ENCODE assay signal across 17 cellular contexts in the genomic region with DNA sequence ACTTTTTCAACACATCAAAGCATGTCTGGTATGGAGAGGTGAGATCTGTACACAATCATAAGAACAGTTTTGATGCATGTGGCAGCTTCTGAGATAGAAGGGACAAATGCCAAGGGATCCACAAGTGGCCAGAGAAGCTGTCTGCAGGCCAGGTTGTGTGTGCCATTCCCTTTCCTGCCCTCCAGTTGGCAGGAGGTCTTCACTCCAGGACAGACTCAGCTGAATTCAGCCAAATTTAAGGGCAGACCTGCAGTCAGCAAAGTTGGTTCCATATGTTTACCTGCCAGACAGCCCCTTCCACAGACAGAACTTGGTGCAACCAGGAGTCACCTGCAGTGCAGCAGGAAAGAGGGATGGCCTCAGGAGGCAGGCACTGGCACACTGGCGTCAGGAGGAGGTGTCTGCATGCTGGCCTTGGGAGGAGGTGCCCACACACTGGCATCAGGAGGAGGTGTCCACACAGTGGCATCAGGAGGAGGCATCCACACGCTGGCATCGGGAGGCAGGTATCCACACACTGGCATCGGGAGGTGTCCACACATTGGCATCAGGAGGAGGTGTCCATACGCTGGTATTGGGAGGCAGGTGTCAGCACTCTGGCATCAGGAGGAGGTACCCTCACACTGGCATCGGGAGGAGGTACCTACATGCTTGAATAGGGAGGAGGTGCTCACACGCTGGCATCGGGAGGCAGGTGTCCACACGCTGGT.
DNase-seq lines count a peak whose midpoint lies in the region; ATAC-seq, FAIRE-seq and TF ChIP-seq lines count a peak whose summit lies in the region.
"Had no signal": no experiment of that assay in that cellular context is flagged by ENCODE, and none has a peak within 500 bp of the region (broad histone marks: within the 10 kb centered on the region; RNA-seq: fewer than 3 reads in every experiment).

No MANE protein-coding gene starts in this region.

- H2BK12ac ChIP-seq in H1 (ENCODE audit: low read depth, low read length), result no peak overlapping the region

- H3K36me3 ChIP-seq in H1 (ENCODE audit: control insufficient read depth in 2 of 4, insufficient read depth in 4 of 4, low read length in 3 of 4) (no peaks in the 10 kb centered on the region), Karpas-422 (ENCODE audit: insufficient read depth, low read length) (no peaks in the 10 kb centered on the region)
- H3K36me3 ChIP-seq: lower lobe of right lung had no signal

- H4K5ac ChIP-seq in H1 (ENCODE audit: insufficient read length, low read depth, low read length), result no peak overlapping the region

- H3K79me2 ChIP-seq in H1 (ENCODE audit: control insufficient read depth in 1 of 2, insufficient read depth in 2 of 2, low read length in 2 of 2) (no peaks in the 10 kb centered on the region), Karpas-422 (ENCODE audit: low read length) (no peaks in the 10 kb centered on the region)

- TF ChIP-seq EP300 in H1 (IDR thresholded peaks at IDR 0.05; ENCODE audit: borderline replicate concordance in 1 of 2, low read depth in 2 of 2, low read length in 2 of 2), result no peak

- H4K91ac ChIP-seq in H1 (replicated peaks; ENCODE audit: insufficient read length, low read length), result no peak overlapping the region

- no peak for ATAC-seq in activated B cell treated with CpG ODN at 0.5 μM for 24 hours (ENCODE audit: low read depth)
- no peak for ATAC-seq in activated CD4-positive, CD25-positive, alpha-beta regulatory T cell treated with anti-CD3 and anti-CD28 coated beads, Interleukin-2, amount 50 U/mL, for 24 hours
- ATAC-seq: esophagus mucosa, lower lobe of right lung had no signal

- no peak overlapping the region for H3K14ac ChIP-seq in H1 (ENCODE audit: insufficient read length)

- no peak overlapping the region for H3K23ac ChIP-seq in H1 (ENCODE audit: insufficient read length)

- no peak for TF ChIP-seq RAD21 in H1 (IDR thresholded peaks at IDR 0.05 in 1 of 2, conservative IDR thresholded peaks at IDR 0.05 in 1 of 2; ENCODE audit: low read depth in 2 of 2, low read length in 2 of 2)

- intact Hi-C loops in activated B cell treated with CpG ODN at 0.5 μM for 24 hours (cut with micrococcal nuclease), result loop anchor here (1.0 to 2.0 kb wide), 7 partner anchors 17 to 207 kb away; no protein-coding TSS in a partner anchor

- no peak overlapping the region for H3K4ac ChIP-seq in H1 (replicated peaks; ENCODE audit: insufficient read length, low read depth, low read length)

- peaks cover 15% of the 10 kb centered on the region for H3K36me3 Mint-ChIP-seq in activated naive CD4-positive, alpha-beta T cell treated with anti-CD3 and anti-CD28 coated beads, Interleukin-2, amount 10 ng/mL, durations not matched to agents 7 days and 5 days
- H3K36me3 Mint-ChIP-seq in activated B cell treated with CpG ODN at 0.5 μM for 24 hours (ENCODE audit: low read depth), result no peaks in the 10 kb centered on the region
- H3K36me3 Mint-ChIP-seq: naive B cell had no signal

- no peak overlapping the region for H4K8ac ChIP-seq in H1 (ENCODE audit: extremely low read depth, insufficient read depth, low read length)

- H3K4me2 ChIP-seq in H1 (ENCODE audit: insufficient read depth in 1 of 2, low read depth in 2 of 2, low read length in 2 of 2) (no peak overlapping the region), Karpas-422 (ENCODE audit: low read depth, low read length, poor library complexity, severe bottlenecking) (no peak overlapping the region)

- no peak overlapping the region for H2AK5ac ChIP-seq in H1 (ENCODE audit: low read depth, low read length)

- H2BK5ac ChIP-seq in H1 (ENCODE audit: low read depth, low read length), result no peak overlapping the region

- POLR2A ChIA-PET in activated B cell treated with CpG ODN at 0.5 μM for 24 hours (lab: Charles Lee) (interaction anchor here (0.9 to 4.5 kb wide), 3 partner anchors 56 to 156 kb away, joined by 3 to 26 read pairs (median 3); no protein-coding TSS in a partner anchor), H1 (lab: Charles Lee; ENCODE audit: partially characterized antibody) (no interaction called here)

- no peak overlapping the region for H3K56ac ChIP-seq in H1 (replicated peaks; ENCODE audit: insufficient read length, low read depth, low read length)

- H3K9me3 ChIP-seq in H1 (ENCODE audit: insufficient read depth in 2 of 2, low read depth in 1 of 2, low read length in 1 of 2) (no peaks in the 10 kb centered on the region), Karpas-422 (ENCODE audit: low read length) (no peaks in the 10 kb centered on the region)
- H3K9me3 ChIP-seq: lower lobe of right lung had no signal

- DNase-seq in activated naive CD4-positive, alpha-beta T cell treated with anti-CD3 and anti-CD28 coated beads, Interleukin-2, amount 10 ng/mL, durations not matched to agents 7 days and 5 days, result no peak
- no peak for DNase-seq in activated naive CD4-positive, alpha-beta T cell treated with anti-CD3 and anti-CD28 coated beads, Interleukin-2, amount 50 U/mL, for 16 hours
- no peak for DNase-seq in activated B cell treated with CpG ODN at 0.5 μM for 24 hours
- DNase-seq in H1 (ENCODE audit: low read depth in 1 of 2, low spot score in 2 of 2), result no peak
- no peak for DNase-seq in NCI-H187 (lab: John Stamatoyannopoulos, UW)
- DNase-seq in Karpas-422, result no peak
- no peak for DNase-seq in retina
- DNase-seq: activated effector memory CD4-positive, alpha-beta T cell treated with Interleukin-2 at 50 U/mL for 16 hours; dermis blood vessel endothelial cell; GF-D8; glutamatergic neuron; GOT3; Kasumi-1; lower lobe of right lung; naive B cell had no signal

- no peak for FAIRE-seq in H1 (lab: Jason Lieb, UNC)

- H3K18ac ChIP-seq in H1 (ENCODE audit: extremely low read depth, low read length), result no peak overlapping the region

- TF ChIP-seq POLR2A in H1 (IDR thresholded peaks at IDR 0.05; ENCODE audit: control extremely low read depth in 1 of 2, low read depth in 2 of 2, low read length in 2 of 2), result no peak

- no peaks in the 10 kb centered on the region for H3K23me2 ChIP-seq in H1 (ENCODE audit: low read depth, low read length)

- no peak overlapping the region for H2BK120ac ChIP-seq in H1 (replicated peaks; ENCODE audit: low read depth, low read length)

- H3K9me3 Mint-ChIP-seq in activated naive CD4-positive, alpha-beta T cell treated with anti-CD3 and anti-CD28 coated beads, Interleukin-2, amount 10 ng/mL, durations not matched to agents 7 days and 5 days, result peaks cover 2% of the 10 kb centered on the region
- no peaks in the 10 kb centered on the region for H3K9me3 Mint-ChIP-seq in activated B cell treated with CpG ODN at 0.5 μM for 24 hours
- H3K9me3 Mint-ChIP-seq: naive B cell had no signal

- H3K27me3 Mint-ChIP-seq in activated naive CD4-positive, alpha-beta T cell treated with anti-CD3 and anti-CD28 coated beads, Interleukin-2, amount 10 ng/mL, durations not matched to agents 7 days and 5 days, result peaks cover 3% of the 10 kb centered on the region
- H3K27me3 Mint-ChIP-seq in activated B cell treated with CpG ODN at 0.5 μM for 24 hours, result no peaks in the 10 kb centered on the region
- H3K27me3 Mint-ChIP-seq: naive B cell had no signal

- H3K9me2 ChIP-seq in Karpas-422 (replicated peaks; ENCODE audit: insufficient read depth, low read length), result no peaks in the 10 kb centered on the region

- 0 out of 2 replicates have a peak overlapping the region, but pooled peaks have one; percentile 9 for H2BK15ac ChIP-seq in H1 (ENCODE audit: low read length)

- no peak overlapping the region for H2BK20ac ChIP-seq in H1 (ENCODE audit: low read length)

- no peak for TF ChIP-seq CTCF in activated B cell treated with CpG ODN at 0.5 μM for 24 hours (IDR thresholded peaks at IDR 0.05)
- TF ChIP-seq CTCF in H1 (IDR thresholded peaks at IDR 0.05; ENCODE audit: control extremely low read depth in 1 of 3, insufficient read depth in 1 of 3, low read depth in 1 of 3, low read length in 3 of 3), result no peak

- H2AFZ ChIP-seq in H1 (ENCODE audit: low read length) (no peak overlapping the region), Karpas-422 (ENCODE audit: low read length) (no peak overlapping the region)

- H3K4me3 ChIP-seq in H1 (ENCODE audit: extremely low read depth in 1 of 4, insufficient read depth in 2 of 4, low read depth in 3 of 4, low read length in 4 of 4) (no peak overlapping the region), Karpas-422 (ENCODE audit: low read length) (no peak overlapping the region)
- H3K4me3 ChIP-seq: lower lobe of right lung had no signal

- peaks cover 99% of the 10 kb centered on the region for H3K4me1 Mint-ChIP-seq in activated naive CD4-positive, alpha-beta T cell treated with anti-CD3 and anti-CD28 coated beads, Interleukin-2, amount 10 ng/mL, durations not matched to agents 7 days and 5 days
- peaks cover 64% of the 10 kb centered on the region for H3K4me1 Mint-ChIP-seq in activated B cell treated with CpG ODN at 0.5 μM for 24 hours

- CTCF ChIA-PET in activated naive CD4-positive, alpha-beta T cell treated with anti-CD3 and anti-CD28 coated beads, Interleukin-2, amount 10 ng/mL, durations not matched to agents 7 days and 5 days (lab: Charles Lee), result interaction anchor here (0.8 to 2.2 kb wide), 10 partner anchors 15 to 207 kb away, joined by 3 to 9 read pairs (median 4); no protein-coding TSS in a partner anchor
- CTCF ChIA-PET in activated B cell treated with CpG ODN at 0.5 μM for 24 hours (lab: Charles Lee), result interaction anchor here (0.9 to 2.5 kb wide), 6 partner anchors 56 to 207 kb away, joined by 4 to 6 read pairs (median 4); no protein-coding TSS in a partner anchor
- CTCF ChIA-PET in H1 (lab: Charles Lee; ENCODE audit: partially characterized antibody), result interaction anchor here (1.1 to 2.2 kb wide), 4 partner anchors 14 to 155 kb away, joined by 3 to 8 read pairs (median 4); no protein-coding TSS in a partner anchor

- no peaks in the 10 kb centered on the region for H3K27me3 ChIP-seq in H1 (replicated peaks in 1 of 4; ENCODE audit: control insufficient read depth in 3 of 4, extremely low read depth in 1 of 4, insufficient read depth in 3 of 4, low read length in 3 of 4)
- H3K27me3 ChIP-seq in Karpas-422 (ENCODE audit: low read length), result no peaks in the 10 kb centered on the region

- WGBS in H1 (ENCODE audit: extremely low coverage in 1 of 2, insufficient coverage in 1 of 2, insufficient read length in 1 of 2, insufficient replicate concordance in 2 of 2, low coverage in 1 of 2, low lambda C conversion rate in 2 of 2, missing lambda C conversion rate in 1 of 2), 2 experiments, result 94% methylated on average over 8 of the region's 9 CpGs; no CpG with 5 or more reads in 1 of the 2 experiments

- no peaks in the 10 kb centered on the region for H3K4me1 ChIP-seq in H1 (replicated peaks in 1 of 4; ENCODE audit: control insufficient read depth in 3 of 4, insufficient read depth in 4 of 4, low read length in 3 of 4)
- peaks cover 13% of the 10 kb centered on the region for H3K4me1 ChIP-seq in Karpas-422 (ENCODE audit: low read length)

- H4K20me1 ChIP-seq in H1 (replicated peaks in 1 of 2; ENCODE audit: control insufficient read depth in 1 of 2, insufficient read depth in 2 of 2, low read length in 2 of 2) (no peaks in the 10 kb centered on the region), Karpas-422 (ENCODE audit: insufficient read depth, low read depth, low read length) (no peaks in the 10 kb centered on the region)

- H3K27ac ChIP-seq in H1 (ENCODE audit: low read depth, low read length) (no peak overlapping the region), Karpas-422 (ENCODE audit: low read length) (no peak overlapping the region)
- H3K27ac ChIP-seq: lower lobe of right lung had no signal

- H3K9ac ChIP-seq in H1 (replicated peaks in 1 of 4; ENCODE audit: extremely low read depth in 1 of 4, low read depth in 3 of 4, low read length in 3 of 4) (no peak overlapping the region), Karpas-422 (ENCODE audit: low read length) (no peak overlapping the region)

- H3K27ac Mint-ChIP-seq in activated naive CD4-positive, alpha-beta T cell treated with anti-CD3 and anti-CD28 coated beads, Interleukin-2, amount 10 ng/mL, durations not matched to agents 7 days and 5 days, result peak overlapping the region; percentile 91
- peak overlapping the region; percentile 25 for H3K27ac Mint-ChIP-seq in activated B cell treated with CpG ODN at 0.5 μM for 24 hours

- peak overlapping the region; percentile 5 for H3K4me3 Mint-ChIP-seq in activated naive CD4-positive, alpha-beta T cell treated with anti-CD3 and anti-CD28 coated beads, Interleukin-2, amount 10 ng/mL, durations not matched to agents 7 days and 5 days
- no peak overlapping the region for H3K4me3 Mint-ChIP-seq in activated B cell treated with CpG ODN at 0.5 μM for 24 hours

- H3K79me1 ChIP-seq in H1 (ENCODE audit: low read depth, low read length), result no peaks in the 10 kb centered on the region
